ENCODE assay signal across 23 cellular contexts in genomic region chr11:117303101-117303500, GRCh38. TPM values are rescaled to one million over a fixed set of nuclear protein-coding genes. Genes with fewer than 3 reads are reported as not detected.
DNase-seq lines count a peak whose midpoint lies in the region; ATAC-seq, FAIRE-seq and TF ChIP-seq lines count a peak whose summit lies in the region.
"Had no signal": no experiment of that assay in that cellular context is flagged by ENCODE, and none has a peak within 500 bp of the region (broad histone marks: within the 10 kb centered on the region; RNA-seq: fewer than 3 reads in every experiment).

No MANE protein-coding gene starts in this region.

- H3K23ac ChIP-seq in H1 (ENCODE audit: insufficient read length): no peak overlapping the region

- no peak for TF ChIP-seq CTCF in H1 (IDR thresholded peaks at IDR 0.05; ENCODE audit: control extremely low read depth in 1 of 3, insufficient read depth in 1 of 3, low read depth in 1 of 3, low read length in 3 of 3)

- no peak for FAIRE-seq in H1 (lab: Jason Lieb, UNC)
- FAIRE-seq: frontal cortex, K562 had no signal

- H3K4me1 ChIP-seq in H1 (replicated peaks in 1 of 4; ENCODE audit: control insufficient read depth in 3 of 4, insufficient read depth in 4 of 4, low read length in 3 of 4): peaks cover 7 to 23% (median 15%) of the 10 kb centered on the region in 4 experiments
- H3K4me1 ChIP-seq: left lung had no signal

- no peaks in the 10 kb centered on the region for H4K20me1 ChIP-seq in H1 (replicated peaks in 1 of 2; ENCODE audit: control insufficient read depth in 1 of 2, insufficient read depth in 2 of 2, low read length in 2 of 2)

- peaks cover 7% of the 10 kb centered on the region for H3K4me1 Mint-ChIP-seq in activated T-cell treated with anti-CD3 and anti-CD28 coated beads, Interleukin-2, amount 50 U/mL, for 72 hours (ENCODE audit: low read depth)
- H3K4me1 Mint-ChIP-seq: activated naive CD4-positive, alpha-beta T cell treated with anti-CD3 and anti-CD28 coated beads, Interleukin-2, amount 50 U/mL, for 24 hours had no signal

- H2BK15ac ChIP-seq in H1 (ENCODE audit: low read length): peak overlapping the region; percentile 10; the same call in 1 of the 2 replicates

- ATAC-seq in HG02623 (IDR thresholded peaks at IDR 0.05; ENCODE audit: unreplicated experiment) (no peak), HG03159 (IDR thresholded peaks at IDR 0.05; ENCODE audit: unreplicated experiment) (no peak)
- ATAC-seq in activated T-cell treated with anti-CD3 and anti-CD28 coated beads, Interleukin-2, amount 50 U/mL, for 72 hours (replicated peaks in 1 of 2): no peak
- ATAC-seq: activated T-helper 17 cell treated with anti-CD3 and anti-CD28 coated beads, Interleukin-2, amount 50 U/mL, for 72 hours; K562; left lung had no signal

- POLR2A ChIA-PET in H1 (lab: Charles Lee; ENCODE audit: partially characterized antibody): interaction anchor here (0.9 to 2.0 kb wide), 6 partner anchors 12 to 23 kb away, joined by 3 to 6 read pairs (median 4); partner anchors contain the start of genes BACE1 and BACE1-AS

- H2AFZ ChIP-seq in H1 (ENCODE audit: low read length): no peak overlapping the region

- no peaks in the 10 kb centered on the region for H3K27me3 ChIP-seq in H1 (replicated peaks in 1 of 4; ENCODE audit: control insufficient read depth in 3 of 4, extremely low read depth in 1 of 4, insufficient read depth in 3 of 4, low read length in 3 of 4)
- H3K27me3 ChIP-seq: cardiac muscle cell, esophagus squamous epithelium, left lung, MG63, suprapubic skin had no signal

- H3K36me3 Mint-ChIP-seq in activated T-cell treated with anti-CD3 and anti-CD28 coated beads, Interleukin-2, amount 50 U/mL, for 72 hours (ENCODE audit: insufficient read depth in 2 of 2): no peaks in the 10 kb centered on the region
- H3K36me3 Mint-ChIP-seq: activated naive CD4-positive, alpha-beta T cell treated with anti-CD3 and anti-CD28 coated beads, Interleukin-2, amount 50 U/mL, for 24 hours had no signal

- no peak overlapping the region; the same call in 1 of the 2 replicates for H2AK5ac ChIP-seq in H1 (ENCODE audit: low read depth, low read length)

- H3K9ac ChIP-seq in H1 (replicated peaks in 1 of 4; ENCODE audit: extremely low read depth in 1 of 4, low read depth in 3 of 4, low read length in 3 of 4): no peak overlapping the region

- CTCF ChIA-PET in H1 (lab: Charles Lee; ENCODE audit: partially characterized antibody): interaction anchor here (0.7 to 1.6 kb wide), 7 partner anchors 12 to 519 kb away, joined by 3 read pairs; partner anchors contain the start of gene BACE1-AS

- H2BK5ac ChIP-seq in H1 (ENCODE audit: low read depth, low read length): peak overlapping the region; percentile 79; the same call in 1 of the 2 replicates

- no peak overlapping the region for H3K4me3 ChIP-seq in H1 (ENCODE audit: extremely low read depth in 1 of 4, insufficient read depth in 2 of 4, low read depth in 3 of 4, low read length in 4 of 4)
- H3K4me3 ChIP-seq: cardiac muscle cell, esophagus squamous epithelium, K562, left lung, MG63, smooth muscle cell, suprapubic skin had no signal

- no peaks in the 10 kb centered on the region for H3K36me3 ChIP-seq in H1 (ENCODE audit: control insufficient read depth in 2 of 4, insufficient read depth in 4 of 4, low read length in 3 of 4)
- H3K36me3 ChIP-seq: cardiac muscle cell, esophagus squamous epithelium, left lung, MG63, suprapubic skin had no signal

- H3K14ac ChIP-seq in H1 (ENCODE audit: insufficient read length): no peak overlapping the region

- no peak for TF ChIP-seq EP300 in H1 (IDR thresholded peaks at IDR 0.05; ENCODE audit: borderline replicate concordance in 1 of 2, low read depth in 2 of 2, low read length in 2 of 2)

- H2BK12ac ChIP-seq in H1 (ENCODE audit: low read depth, low read length): peak overlapping the region; percentile 46; the same call in 1 of the 2 replicates

- H2BK120ac ChIP-seq in H1 (replicated peaks; ENCODE audit: low read depth, low read length): no peak overlapping the region

- H2BK20ac ChIP-seq in H1 (ENCODE audit: low read length): no peak overlapping the region

- peaks cover 9% of the 10 kb centered on the region for H3K27me3 Mint-ChIP-seq in activated T-cell treated with anti-CD3 and anti-CD28 coated beads, Interleukin-2, amount 50 U/mL, for 72 hours (ENCODE audit: low read depth)
- H3K27me3 Mint-ChIP-seq: activated naive CD4-positive, alpha-beta T cell treated with anti-CD3 and anti-CD28 coated beads, Interleukin-2, amount 50 U/mL, for 24 hours; activated T-helper 17 cell treated with anti-CD3 and anti-CD28 coated beads, Interleukin-2, amount 50 U/mL, for 72 hours had no signal

- H4K91ac ChIP-seq in H1 (replicated peaks; ENCODE audit: insufficient read length, low read length): no peak overlapping the region

- H3K27ac ChIP-seq in H1 (ENCODE audit: low read depth, low read length): no peak overlapping the region
- H3K27ac ChIP-seq: cardiac muscle cell, esophagus squamous epithelium, left lung, suprapubic skin had no signal

- no peak overlapping the region for H3K4me3 Mint-ChIP-seq in activated T-cell treated with anti-CD3 and anti-CD28 coated beads, Interleukin-2, amount 50 U/mL, for 72 hours
- H3K4me3 Mint-ChIP-seq: activated naive CD4-positive, alpha-beta T cell treated with anti-CD3 and anti-CD28 coated beads, Interleukin-2, amount 50 U/mL, for 24 hours; activated T-helper 17 cell treated with anti-CD3 and anti-CD28 coated beads, Interleukin-2, amount 50 U/mL, for 72 hours had no signal

- TF ChIP-seq POLR2A in H1 (IDR thresholded peaks at IDR 0.05; ENCODE audit: control extremely low read depth in 1 of 2, low read depth in 2 of 2, low read length in 2 of 2): no peak

- H3K4ac ChIP-seq in H1 (replicated peaks; ENCODE audit: insufficient read length, low read depth, low read length): no peak overlapping the region

- 0 out of 2 replicates have a peak overlapping the region, but pooled peaks have one; percentile 20 for H3K18ac ChIP-seq in H1 (ENCODE audit: extremely low read depth, low read length)

- H3K27ac Mint-ChIP-seq in activated T-cell treated with anti-CD3 and anti-CD28 coated beads, Interleukin-2, amount 50 U/mL, for 72 hours: no peak overlapping the region
- H3K27ac Mint-ChIP-seq: activated naive CD4-positive, alpha-beta T cell treated with anti-CD3 and anti-CD28 coated beads, Interleukin-2, amount 50 U/mL, for 24 hours; activated T-helper 17 cell treated with anti-CD3 and anti-CD28 coated beads, Interleukin-2, amount 50 U/mL, for 72 hours had no signal

- no peaks in the 10 kb centered on the region for H3K9me3 Mint-ChIP-seq in activated T-cell treated with anti-CD3 and anti-CD28 coated beads, Interleukin-2, amount 50 U/mL, for 72 hours
- H3K9me3 Mint-ChIP-seq: activated naive CD4-positive, alpha-beta T cell treated with anti-CD3 and anti-CD28 coated beads, Interleukin-2, amount 50 U/mL, for 24 hours; activated T-helper 17 cell treated with anti-CD3 and anti-CD28 coated beads, Interleukin-2, amount 50 U/mL, for 72 hours had no signal

- H4K5ac ChIP-seq in H1 (ENCODE audit: insufficient read length, low read depth, low read length): no peak overlapping the region

- no peaks in the 10 kb centered on the region for H3K79me1 ChIP-seq in H1 (ENCODE audit: low read depth, low read length)

- H4K8ac ChIP-seq in H1 (ENCODE audit: extremely low read depth, insufficient read depth, low read length): no peak overlapping the region

- no peak overlapping the region for H3K4me2 ChIP-seq in H1 (ENCODE audit: insufficient read depth in 1 of 2, low read depth in 2 of 2, low read length in 2 of 2)
- H3K4me2 ChIP-seq: smooth muscle cell had no signal

- H3K56ac ChIP-seq in H1 (replicated peaks; ENCODE audit: insufficient read length, low read depth, low read length): no peak overlapping the region

- no peaks in the 10 kb centered on the region for H3K23me2 ChIP-seq in H1 (ENCODE audit: low read depth, low read length)

- no peaks in the 10 kb centered on the region for H3K79me2 ChIP-seq in H1 (ENCODE audit: control insufficient read depth in 1 of 2, insufficient read depth in 2 of 2, low read length in 2 of 2)

- no peak for TF ChIP-seq RAD21 in H1 (IDR thresholded peaks at IDR 0.05 in 1 of 2, conservative IDR thresholded peaks at IDR 0.05 in 1 of 2; ENCODE audit: low read depth in 2 of 2, low read length in 2 of 2)

- 77% methylated on average over 4 of the region's 4 CpGs; no CpG with 5 or more reads in 1 of the 2 experiments for WGBS in H1 (ENCODE audit: extremely low coverage in 1 of 2, insufficient coverage in 1 of 2, insufficient read length in 1 of 2, insufficient replicate concordance in 2 of 2, low coverage in 1 of 2, low lambda C conversion rate in 2 of 2, missing lambda C conversion rate in 1 of 2), 2 experiments

- no peaks in the 10 kb centered on the region for H3K9me3 ChIP-seq in H1 (ENCODE audit: insufficient read depth in 2 of 2, low read depth in 1 of 2, low read length in 1 of 2)
- H3K9me3 ChIP-seq: esophagus squamous epithelium, left lung, MG63, suprapubic skin had no signal

- DNase-seq in COLO668 (lab: John Stamatoyannopoulos, UW; ENCODE audit: unreplicated experiment): peak; percentile 84
- DNase-seq in NCI-H1092 (lab: John Stamatoyannopoulos, UW): peak; percentile 49
- DNase-seq in NCI-H345 (lab: John Stamatoyannopoulos, UW): peak; percentile 34
- DNase-seq in H1 (ENCODE audit: low read depth in 1 of 2, low spot score in 2 of 2): no peak
- DNase-seq in activated T-cell treated with anti-CD3 and anti-CD28 coated beads, Interleukin-2, amount 50 U/mL, for 72 hours: no peak
- DNase-seq: anterior cingulate cortex, C1 segment of cervical spinal cord, cortex of kidney, esophagus squamous epithelium, left lung, MG63, NCI-H187 treated with DMSO at 0.1 percent for 48 hours, NCI-H524 treated with DMSO at 0.1 percent for 48 hours, occipital lobe had no signal

RNA-seq across cellular contexts. Expression of gene BACE1-AS, which starts 12.0 kb away (rescaled TPM):
- total RNA-seq in H1 (2021; fragmentation: NEBNext Ultra II Directional; extraction: Animal tissue kit (Norgen Biotek cat#: 25700)): 12.2 and 14.9 TPM in 2 replicates
- 11.8 and 17.4 TPM in 2 replicates for polyA plus RNA-seq in H1 (2011; rRNA removed)
- 7.0 TPM for polyA plus RNA-seq in H1 (2011; cell fraction: cytosol; rRNA removed)
- polyA plus RNA-seq in H1 (2011; cell fraction: nucleus; rRNA removed): 13.1 TPM
- polyA plus RNA-seq in H1 (2012, experiment 1 of 2): 7.8 to 11.0 TPM (median 8.3 TPM) in 4 replicates
- 0.92 TPM for polyA plus RNA-seq in H1 (2012, experiment 2 of 2)
- polyA plus RNA-seq in H1 (2013, experiment 1 of 2): 9.5 TPM
- 9.2 TPM for polyA plus RNA-seq in H1 (2013, experiment 2 of 2)
- polyA minus RNA-seq in H1 (2011; rRNA and poly(A)+ RNA removed): 19.7 and 28.4 TPM in 2 replicates
- 11.6 TPM for polyA minus RNA-seq in H1 (2011; cell fraction: cytosol; rRNA and poly(A)+ RNA removed)
- 13.4 TPM for polyA minus RNA-seq in H1 (2011; cell fraction: nucleus; rRNA and poly(A)+ RNA removed)
- 1 to 10 TPM; 9.6 to 9.9 TPM for total RNA-seq in activated T-cell treated with anti-CD3 and anti-CD28 coated beads, Interleukin-2, amount 50 U/mL, for 72 hours

RNA-seq across cellular contexts. Expression of gene BACE1, which starts 13.0 kb away (rescaled TPM):
- 7.5 and 7.7 TPM in 2 replicates for total RNA-seq in H1 (2021; fragmentation: NEBNext Ultra II Directional; extraction: Animal tissue kit (Norgen Biotek cat#: 25700))
- polyA plus RNA-seq in H1 (2011; rRNA removed): 7.9 and 9.5 TPM in 2 replicates
- 6.1 TPM for polyA plus RNA-seq in H1 (2011; cell fraction: cytosol; rRNA removed)
- polyA plus RNA-seq in H1 (2011; cell fraction: nucleus; rRNA removed): 16.9 TPM
- 8.2 to 11.3 TPM (median 9.2 TPM) in 4 replicates for polyA plus RNA-seq in H1 (2012, experiment 1 of 2)
- 4.9 TPM for polyA plus RNA-seq in H1 (2012, experiment 2 of 2)
- 6.5 TPM for polyA plus RNA-seq in H1 (2013, experiment 1 of 2)
- 6.4 TPM for polyA plus RNA-seq in H1 (2013, experiment 2 of 2)
- polyA minus RNA-seq in H1 (2011; rRNA and poly(A)+ RNA removed): 20.2 and 21.9 TPM in 2 replicates
- polyA minus RNA-seq in H1 (2011; cell fraction: cytosol; rRNA and poly(A)+ RNA removed): 6.2 TPM
- polyA minus RNA-seq in H1 (2011; cell fraction: nucleus; rRNA and poly(A)+ RNA removed): 5.4 TPM
- 1 to 10 TPM; 1.1 TPM for total RNA-seq in activated T-cell treated with anti-CD3 and anti-CD28 coated beads, Interleukin-2, amount 50 U/mL, for 72 hours

RNA-seq across cellular contexts. Expression of gene CEP164, which starts 24.6 kb away (rescaled TPM):
- 18.7 and 20.8 TPM in 2 replicates for total RNA-seq in H1 (2021; fragmentation: NEBNext Ultra II Directional; extraction: Animal tissue kit (Norgen Biotek cat#: 25700))
- 8.4 and 10.5 TPM in 2 replicates for polyA plus RNA-seq in H1 (2011; rRNA removed)
- 12.3 TPM for polyA plus RNA-seq in H1 (2011; cell fraction: cytosol; rRNA removed)
- 49.4 TPM for polyA plus RNA-seq in H1 (2011; cell fraction: nucleus; rRNA removed)
- 14.5 to 18.6 TPM (median 14.7 TPM) in 4 replicates for polyA plus RNA-seq in H1 (2012, experiment 1 of 2)
- 9.2 TPM for polyA plus RNA-seq in H1 (2012, experiment 2 of 2)
- 17.7 TPM for polyA plus RNA-seq in H1 (2013, experiment 1 of 2)
- polyA plus RNA-seq in H1 (2013, experiment 2 of 2): 16.6 TPM
- polyA minus RNA-seq in H1 (2011; rRNA and poly(A)+ RNA removed): 12.4 and 13.0 TPM in 2 replicates
- 9.7 TPM for polyA minus RNA-seq in H1 (2011; cell fraction: cytosol; rRNA and poly(A)+ RNA removed)
- polyA minus RNA-seq in H1 (2011; cell fraction: nucleus; rRNA and poly(A)+ RNA removed): 14.4 TPM
- total RNA-seq in activated T-cell treated with anti-CD3 and anti-CD28 coated beads, Interleukin-2, amount 50 U/mL, for 72 hours: 10 to 100 TPM; 32.5 to 38.7 TPM

Comparison
In these comparisons a context has a peak if more than half of its experiments do, and no peak if none do; other contexts are left out.
1. DNase-seq: peak in COLO668 (single experiment), NCI-H1092 (single experiment) and NCI-H345 (single experiment); none in H1 (0 of 2) and activated T-cell treated with anti-CD3 and anti-CD28 coated beads, Interleukin-2, amount 50 U/mL, for 72 hours (0 of 2).